Comparison of ENCODE assay signal across 7 cellular contexts in the genomic region with DNA sequence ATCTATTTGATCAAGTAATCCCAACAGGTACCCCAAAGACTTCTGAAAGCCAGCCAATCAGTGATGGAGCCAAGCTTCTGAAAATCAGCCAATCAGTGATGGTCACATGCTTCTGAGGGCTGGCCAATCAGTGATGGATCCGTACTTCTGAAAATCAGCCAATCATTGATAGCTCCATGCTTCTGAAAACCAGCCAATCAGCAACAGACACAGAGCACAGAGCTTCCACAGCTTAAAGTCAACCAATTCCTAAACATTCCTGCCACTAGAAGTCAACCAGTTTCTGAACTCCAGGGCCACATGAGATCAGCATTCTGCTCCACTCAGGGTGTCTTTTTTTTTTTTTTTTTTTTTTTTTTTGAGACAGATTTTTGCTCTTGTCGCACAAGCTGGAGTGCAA. TPM values are rescaled to one million over a fixed set of nuclear protein-coding genes. Genes with fewer than 3 reads are reported as not detected.
DNase-seq lines count a peak whose midpoint lies in the region; ATAC-seq, FAIRE-seq and TF ChIP-seq lines count a peak whose summit lies in the region.
"Had no signal": no experiment of that assay in that cellular context is flagged by ENCODE, and none has a peak within 500 bp of the region (broad histone marks: within the 10 kb centered on the region; RNA-seq: fewer than 3 reads in every experiment).

No MANE protein-coding gene starts in this region.

- H2BK120ac ChIP-seq in IMR-90 (ENCODE audit: low read depth, low read length): no peak overlapping the region

- no peak overlapping the region for H2BK5ac ChIP-seq in IMR-90 (ENCODE audit: low read depth, low read length, poor library complexity, severe bottlenecking)

- H2BK15ac ChIP-seq in IMR-90 (ENCODE audit: low read depth, low read length): no peak overlapping the region

- no TSS peak for BruUV-seq in A673 (replicated peaks; lab: Mats Ljungman, UMichigan)
- BruUV-seq in IMR-90 (replicated peaks; lab: Mats Ljungman, UMichigan): no TSS peak

- H3K4me3 ChIP-seq in A673 (ENCODE audit: low read depth, low read length, poor library complexity, severe bottlenecking): no peak overlapping the region
- H3K4me3 ChIP-seq in IMR-90 (ENCODE audit: insufficient read depth, low read depth, low read length): no peak overlapping the region
- H3K4me3 ChIP-seq in cardiac fibroblast (replicated peaks in 1 of 2; ENCODE audit: low read depth in 2 of 2, low read length in 2 of 2): no peak overlapping the region

- H2AK9ac ChIP-seq in IMR-90 (replicated peaks; ENCODE audit: low read depth, low read length, poor library complexity): no peak overlapping the region

- H3K9ac ChIP-seq in IMR-90 (ENCODE audit: low read depth, low read length): no peak overlapping the region

- dilution Hi-C loops in IMR-90 (cut with HindIII; ENCODE audit: low sequenced_read_pairs, unreplicated experiment): no loop called here

- intact Hi-C loops in A673 (cut with micrococcal nuclease; ENCODE audit: unreplicated experiment) (loop anchor here (2.0 kb wide), 1 partner anchor 56 kb away; no protein-coding TSS in a partner anchor), IMR-90 (cut with micrococcal nuclease) (loop anchor here (5.0 kb wide), 1 partner anchor 197 kb away; a partner anchor contains a TSS)

- no peaks in the 10 kb centered on the region for H3K9me1 ChIP-seq in IMR-90 (ENCODE audit: insufficient read depth, low read length)

- TF ChIP-seq CTCF in A673 (conservative IDR thresholded peaks at IDR 0.05; ENCODE audit: low read depth, low read length): no peak
- TF ChIP-seq CTCF in IMR-90 (conservative IDR thresholded peaks at IDR 0.05; ENCODE audit: low read depth, low read length): peak; percentile 41
- TF ChIP-seq CTCF in cardiac fibroblast (IDR thresholded peaks at IDR 0.05; ENCODE audit: low read depth, low read length): peak; percentile 20
- TF ChIP-seq CTCF in D721Med (IDR thresholded peaks at IDR 0.05; ENCODE audit: insufficient read depth, missing control alignments): no peak

- WGBS in IMR-90 (ENCODE audit: extremely low coverage in 2 of 2, insufficient read length in 1 of 2), 2 experiments: 100% methylated on average over 1 of the region's 2 CpGs; no CpG with 5 or more reads in 1 of the 2 experiments

- POLR2A ChIA-PET in A673 (lab: Charles Lee; ENCODE audit: low non-redundant PET): interaction anchor here (0.7 kb wide), 1 partner anchor 98 kb away, joined by 20 read pairs; a partner anchor contains a TSS
- POLR2A ChIA-PET in IMR-90 (lab: Charles Lee; ENCODE audit: unreplicated experiment): interaction anchor here (0.6 to 1.2 kb wide), 3 partner anchors 27 to 213 kb away, joined by 4 to 30 read pairs (median 7); no protein-coding TSS in a partner anchor

- DNase-seq in A673 (ENCODE audit: low spot score) (peak; percentile 52), IMR-90 (peak; percentile 68), cardiac fibroblast (ENCODE audit: low read depth in 2 of 2) (peak; percentile 51 to 59), GM19240 (ENCODE audit: insufficient read length, low spot score) (no peak), D721Med (ENCODE audit: insufficient read length, low spot score) (no peak)
- DNase-seq: effector memory CD8-positive, alpha-beta T cell had no signal

- no peak overlapping the region for H3K4ac ChIP-seq in IMR-90 (ENCODE audit: low read depth, low read length)

- no peak overlapping the region for H2AK5ac ChIP-seq in IMR-90 (ENCODE audit: low read depth, low read length)

- peak; percentile 65 for ATAC-seq in IMR-90 (ENCODE audit: low read depth)
- no peak for ATAC-seq in GM21447 (IDR thresholded peaks at IDR 0.05; ENCODE audit: unreplicated experiment)
- ATAC-seq: effector memory CD8-positive, alpha-beta T cell had no signal

- H4K91ac ChIP-seq in IMR-90 (ENCODE audit: insufficient read depth, low read depth, low read length): no peak overlapping the region

- H3K18ac ChIP-seq in IMR-90 (ENCODE audit: low read depth, low read length): no peak overlapping the region

- H3K79me1 ChIP-seq in IMR-90 (ENCODE audit: low read depth in 1 of 2, low read length in 2 of 2): no peaks in the 10 kb centered on the region

- no peak overlapping the region for H4K8ac ChIP-seq in IMR-90 (ENCODE audit: low read depth in 2 of 2, low read length in 2 of 2)

- no peak for TF ChIP-seq RAD21 in IMR-90 (IDR thresholded peaks at IDR 0.05; ENCODE audit: low read length)

- H3K14ac ChIP-seq in IMR-90 (replicated peaks; ENCODE audit: low read depth, low read length): no peak overlapping the region

- H2BK20ac ChIP-seq in IMR-90 (ENCODE audit: low read depth, low read length): no peak overlapping the region

- H4K5ac ChIP-seq in IMR-90 (ENCODE audit: low read depth, low read length): no peak overlapping the region

- H3K4me2 ChIP-seq in IMR-90 (ENCODE audit: low read depth, low read length): no peak overlapping the region

- H3K9me3 ChIP-seq in A673 (ENCODE audit: low read depth, low read length, poor library complexity, severe bottlenecking) (no peaks in the 10 kb centered on the region), IMR-90 (ENCODE audit: control insufficient read depth, insufficient read depth, low read length) (no peaks in the 10 kb centered on the region)

- no peaks in the 10 kb centered on the region for H3K4me1 ChIP-seq in A673 (ENCODE audit: insufficient read depth, low read length, poor library complexity, severe bottlenecking)
- no peaks in the 10 kb centered on the region for H3K4me1 ChIP-seq in IMR-90 (ENCODE audit: control insufficient read depth, insufficient read depth, low read length)

- no peak overlapping the region for H3K56ac ChIP-seq in IMR-90 (ENCODE audit: extremely low read depth, insufficient read depth, low read length)

- H3K36me3 ChIP-seq in A673 (ENCODE audit: insufficient read depth, low read length, poor library complexity, severe bottlenecking) (peaks cover 11% of the 10 kb centered on the region), IMR-90 (ENCODE audit: control insufficient read depth, insufficient read depth, low read length) (peaks cover 25% of the 10 kb centered on the region)

- H4K20me1 ChIP-seq in IMR-90 (ENCODE audit: insufficient read depth, low read length): no peaks in the 10 kb centered on the region

- CTCF ChIA-PET in A673 (lab: Charles Lee) (interaction anchor here (0.6 to 1.3 kb wide), 3 partner anchors 8 to 306 kb away, joined by 4 to 7 read pairs (median 5); a partner anchor contains a TSS), IMR-90 (lab: Yijun Ruan, JAX) (interaction anchor here (0.6 kb wide), 2 partner anchors 212 to 702 kb away, joined by 3 to 9 read pairs; no protein-coding TSS in a partner anchor)

- H2AFZ ChIP-seq in IMR-90 (replicated peaks; ENCODE audit: low read length, poor library complexity): no peak overlapping the region

- no peak for TF ChIP-seq POLR2A in IMR-90 (IDR thresholded peaks at IDR 0.05; ENCODE audit: low read depth, low read length)

- H3K27ac ChIP-seq in A673 (ENCODE audit: low read depth, low read length, poor library complexity, severe bottlenecking) (no peak overlapping the region), IMR-90 (ENCODE audit: insufficient read depth, low read length) (no peak overlapping the region)

- no peak overlapping the region for H3K23ac ChIP-seq in IMR-90 (ENCODE audit: low read depth, low read length)

- FAIRE-seq in D721Med (lab: Jason Lieb, UNC): no peak

- in situ Hi-C loops in IMR-90 (cut with MboI; ENCODE audit: low sequenced_read_pairs): no loop called here

- H3K27me3 ChIP-seq in A673 (replicated peaks; ENCODE audit: insufficient read depth, low read depth, low read length, poor library complexity) (no peaks in the 10 kb centered on the region), IMR-90 (ENCODE audit: control insufficient read depth, insufficient read depth, low read length) (no peaks in the 10 kb centered on the region)

TF ChIP-seq in IMR-90, 13 proteins besides CTCF, POLR2A, EP300 and RAD21:
- TF ChIP-seq, protein P1, sequence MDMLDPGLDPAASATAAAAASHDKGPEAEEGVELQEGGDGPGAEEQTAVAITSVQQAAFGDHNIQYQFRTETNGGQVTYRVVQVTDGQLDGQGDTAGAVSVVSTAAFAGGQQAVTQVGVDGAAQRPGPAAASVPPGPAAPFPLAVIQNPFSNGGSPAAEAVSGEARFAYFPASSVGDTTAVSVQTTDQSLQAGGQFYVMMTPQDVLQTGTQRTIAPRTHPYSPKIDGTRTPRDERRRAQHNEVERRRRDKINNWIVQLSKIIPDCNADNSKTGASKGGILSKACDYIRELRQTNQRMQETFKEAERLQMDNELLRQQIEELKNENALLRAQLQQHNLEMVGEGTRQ (IDR thresholded peaks at IDR 0.05; ENCODE audit: low read depth, low read length): peak; percentile 46; the same call in 1 of the 2 replicates
- no peak for TF ChIP-seq CHD1 (IDR thresholded peaks at IDR 0.05; ENCODE audit: low read depth, low read length)

RNA-seq across cellular contexts. Expression of a gene that starts 8.2 kb away (rescaled TPM):
- total RNA-seq in A673 (2021) (2.0 and 3.0 TPM in 2 replicates), IMR-90 (2012; rRNA removed) (0.54 and 0.56 TPM in 2 replicates)
- 4.5 and 5.6 TPM in 2 replicates for polyA plus RNA-seq in IMR-90 (2012; rRNA removed)
- 7.9 TPM in 2 replicates for polyA plus RNA-seq in IMR-90 (2012; cell fraction: cytosol; rRNA removed)
- polyA plus RNA-seq in IMR-90 (2012; cell fraction: nucleus; rRNA removed; ENCODE audit: low replicate concordance): 14.0 and 14.9 TPM in 2 replicates

RNA-seq across cellular contexts. Expression of a gene that starts 23.9 kb away (rescaled TPM):
- total RNA-seq in A673 (2021): 20.7 and 24.1 TPM in 2 replicates
- 4.2 and 4.5 TPM in 2 replicates for total RNA-seq in IMR-90 (2012; rRNA removed)
- 14.4 and 17.2 TPM in 2 replicates for polyA plus RNA-seq in IMR-90 (2012; rRNA removed)
- polyA plus RNA-seq in IMR-90 (2012; cell fraction: cytosol; rRNA removed): 17.5 and 22.0 TPM in 2 replicates
- polyA plus RNA-seq in IMR-90 (2012; cell fraction: nucleus; rRNA removed; ENCODE audit: low replicate concordance): 28.8 and 60.3 TPM in 2 replicates

RNA-seq across cellular contexts. Expression of a gene that starts 27.7 kb away (rescaled TPM):
- total RNA-seq in A673 (2021) (27.6 and 41.2 TPM in 2 replicates), IMR-90 (2012; rRNA removed) (26.7 and 39.4 TPM in 2 replicates)
- 87.7 and 104 TPM in 2 replicates for polyA plus RNA-seq in IMR-90 (2012; rRNA removed)
- polyA plus RNA-seq in IMR-90 (2012; cell fraction: cytosol; rRNA removed): 79.7 and 87.7 TPM in 2 replicates
- polyA plus RNA-seq in IMR-90 (2012; cell fraction: nucleus; rRNA removed; ENCODE audit: low replicate concordance): 144 and 158 TPM in 2 replicates

RNA-seq across cellular contexts. Expression of a gene that starts 33.6 kb away (rescaled TPM):
- 54.0 and 62.7 TPM in 2 replicates for total RNA-seq in A673 (2021)
- total RNA-seq in IMR-90 (2012; rRNA removed): 20.1 and 21.7 TPM in 2 replicates
- polyA plus RNA-seq in IMR-90 (2012; rRNA removed): 42.2 and 45.3 TPM in 2 replicates
- polyA plus RNA-seq in IMR-90 (2012; cell fraction: cytosol; rRNA removed): 28.9 and 55.2 TPM in 2 replicates
- 35.9 and 75.7 TPM in 2 replicates for polyA plus RNA-seq in IMR-90 (2012; cell fraction: nucleus; rRNA removed; ENCODE audit: low replicate concordance)

RNA-seq across cellular contexts. Expression of a gene that starts 54.1 kb away (rescaled TPM):
- not detected in 2 replicates for total RNA-seq in A673 (2021)
- total RNA-seq in IMR-90 (2012; rRNA removed): under 0.01 TPM in 1 of 2 replicates, not detected in the other
- polyA plus RNA-seq in IMR-90 (2012; rRNA removed): 0.20 and 0.26 TPM in 2 replicates
- polyA plus RNA-seq in IMR-90 (2012; cell fraction: cytosol; rRNA removed): 0.11 and 0.18 TPM in 2 replicates
- 0.11 and 0.15 TPM in 2 replicates for polyA plus RNA-seq in IMR-90 (2012; cell fraction: nucleus; rRNA removed; ENCODE audit: low replicate concordance)

Comparison
In these comparisons a context has a peak if more than half of its experiments do, and no peak if none do; other contexts are left out.
1. DNase-seq: peak in A673 (single experiment), IMR-90 (single experiment) and cardiac fibroblast (2 of 2); none in GM19240 (single experiment) and D721Med (single experiment).
2. CTCF ChIP-seq: peak in IMR-90 (single experiment) and cardiac fibroblast (single experiment); none in A673 (single experiment) and D721Med (single experiment).